Comparison of ENCODE assay signal across 8 cellular contexts in the genomic region with DNA sequence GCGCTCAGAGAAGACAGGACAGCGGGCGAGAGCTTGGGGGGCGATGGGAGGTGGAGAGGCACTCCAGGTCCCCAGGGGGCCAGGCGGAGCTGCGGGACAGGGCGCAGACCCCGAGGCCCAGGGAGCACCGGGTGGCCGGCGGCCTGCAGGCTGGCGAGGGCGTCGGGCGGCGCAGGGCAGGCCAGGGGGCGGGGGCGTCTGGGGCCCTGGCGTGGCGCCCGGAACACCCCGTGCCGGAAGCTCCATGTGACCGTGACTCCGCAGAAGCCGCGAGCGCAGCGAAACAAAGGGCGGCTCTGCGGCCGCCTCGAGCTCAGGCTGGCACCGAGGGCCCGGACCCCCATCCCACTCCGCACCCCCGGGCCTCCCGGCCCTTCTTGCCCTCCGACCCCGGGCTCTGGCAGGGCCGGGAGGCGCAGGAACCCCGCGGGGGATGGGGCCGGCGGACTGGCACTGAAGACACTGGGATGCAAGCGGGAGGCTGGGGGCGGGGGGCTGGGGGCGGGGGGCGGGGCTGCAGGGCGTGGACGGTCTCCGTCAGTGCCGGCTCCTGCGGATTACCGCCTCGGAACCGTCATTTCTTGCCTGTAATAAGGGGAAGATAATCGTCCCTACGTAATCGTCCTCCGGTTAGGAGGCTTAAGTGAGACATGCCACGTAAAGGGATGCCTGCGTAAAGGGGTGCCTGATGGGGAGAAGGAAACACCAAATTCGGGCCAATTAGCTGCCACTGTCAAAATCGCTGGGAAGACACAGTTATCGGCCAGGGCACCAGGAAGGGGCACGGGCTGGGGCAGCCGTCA. TPM values are rescaled to one million over a fixed set of nuclear protein-coding genes. Genes with fewer than 3 reads are reported as not detected.
DNase-seq lines count a peak whose midpoint lies in the region; ATAC-seq and TF ChIP-seq lines count a peak whose summit lies in the region.

No MANE protein-coding gene starts in this region.

- H3K36me3 Mint-ChIP-seq in activated naive CD8-positive, alpha-beta T cell treated with anti-CD3 and anti-CD28 coated beads for 36 hours: no peaks in the 10 kb centered on the region

- H3K4me3 ChIP-seq in SK-N-MC (no peak overlapping the region), cardiac muscle cell (peak overlapping the region; percentile 16), transverse colon (peak overlapping the region; percentile 12 to 55 (median 36))

- H3K4me3 Mint-ChIP-seq in activated naive CD8-positive, alpha-beta T cell treated with anti-CD3 and anti-CD28 coated beads for 36 hours: peak overlapping the region; percentile 78

- peak overlapping the region; percentile 81 for H3K27ac ChIP-seq in SK-N-MC
- peak overlapping the region; percentile 46 for H3K27ac ChIP-seq in cardiac muscle cell
- H3K27ac ChIP-seq in transverse colon: peak overlapping the region; percentile 90 to 94 (median 94)

- peaks cover 12% of the 10 kb centered on the region for H3K4me1 ChIP-seq in cardiac muscle cell (ENCODE audit: low read depth)
- peaks cover 28 to 50% (median 41%) of the 10 kb centered on the region in 4 donors for H3K4me1 ChIP-seq in transverse colon

- peak; percentile 82 for TF ChIP-seq POLR2A in transverse colon (IDR thresholded peaks at IDR 0.05)

- H3K9me3 ChIP-seq in SK-N-MC (ENCODE audit: low read depth, low read length) (no peaks in the 10 kb centered on the region), cardiac muscle cell (ENCODE audit: low read depth) (no peaks in the 10 kb centered on the region), transverse colon (no peaks in the 10 kb centered on the region)

- peak; percentile 77 for ATAC-seq in GM21528 (IDR thresholded peaks at IDR 0.05; ENCODE audit: low FRiP score, unreplicated experiment)

- TF ChIP-seq EP300 in transverse colon (IDR thresholded peaks at IDR 0.05; ENCODE audit: low read depth): peak; percentile 83

- H3K27me3 ChIP-seq in cardiac muscle cell (no peaks in the 10 kb centered on the region), transverse colon (no peaks in the 10 kb centered on the region)

- DNase-seq in DMS79 treated with DMSO at 0.1 percent for 48 hours (lab: John Stamatoyannopoulos, UW) (peak; percentile 76), KBM-7 (peak; percentile 88), SK-N-MC (ENCODE audit: low read depth, low spot score) (no peak), cardiac muscle cell (ENCODE audit: low read depth in 1 of 2, low spot score in 1 of 2) (peak; percentile 73 to 90), posterior cingulate gyrus (peak; percentile 76 to 98 (median 88)), transverse colon (peak; percentile 88)
- DNase-seq in activated naive CD8-positive, alpha-beta T cell treated with anti-CD3 and anti-CD28 coated beads for 36 hours: peak; percentile 79

- no peak overlapping the region for H3K9ac ChIP-seq in SK-N-MC (ENCODE audit: insufficient read length)

- intact Hi-C loops in posterior cingulate gyrus (cut with DNase I): loop anchor here (2.0 kb wide), 1 partner anchor 101 kb away; a partner anchor contains a TSS
- intact Hi-C loops in transverse colon (cut with DNase I; ENCODE audit: low total_unique reads): loop anchor here (5.0 kb wide), 1 partner anchor 100 kb away; a partner anchor contains a TSS

- H3K9me3 Mint-ChIP-seq in activated naive CD8-positive, alpha-beta T cell treated with anti-CD3 and anti-CD28 coated beads for 36 hours: no peaks in the 10 kb centered on the region

- H3K36me3 ChIP-seq in SK-N-MC (ENCODE audit: insufficient read depth, low read length) (no peaks in the 10 kb centered on the region), cardiac muscle cell (no peaks in the 10 kb centered on the region), transverse colon (no peaks in the 10 kb centered on the region)

- peaks cover 29% of the 10 kb centered on the region for H3K4me1 Mint-ChIP-seq in activated naive CD8-positive, alpha-beta T cell treated with anti-CD3 and anti-CD28 coated beads for 36 hours

- 0 to 7% methylated on average over 4 to 48 of the region's 69 CpGs for WGBS in transverse colon (ENCODE audit: low coverage in 1 of 2), 2 donors

- no peaks in the 10 kb centered on the region for H3K27me3 Mint-ChIP-seq in activated naive CD8-positive, alpha-beta T cell treated with anti-CD3 and anti-CD28 coated beads for 36 hours

- in situ Hi-C loops in KBM-7 (cut with MboI; ENCODE audit: low pct_unique_long_range_greater_than_20kb, low sequenced_read_pairs): no loop called here
- in situ Hi-C loops in transverse colon (cut with MboI; ENCODE audit: low pct_ligation_motif_present in 1 of 4, low pct_unique_long_range_greater_than_20kb in 1 of 4, low sequenced_read_pairs in 3 of 4): no loop called here

- TF ChIP-seq CTCF in cardiac muscle cell (IDR thresholded peaks at IDR 0.05; ENCODE audit: low read depth, low read length): no peak
- TF ChIP-seq CTCF in transverse colon (IDR thresholded peaks at IDR 0.05): no peak

- H3K27ac Mint-ChIP-seq in activated naive CD8-positive, alpha-beta T cell treated with anti-CD3 and anti-CD28 coated beads for 36 hours: peak overlapping the region; percentile 91

RNA-seq across cellular contexts. Expression of a gene that starts 19.2 kb away (rescaled TPM):
- total RNA-seq in activated naive CD8-positive, alpha-beta T cell treated with anti-CD3 and anti-CD28 coated beads for 36 hours: 1 to 10 TPM in 1 of 2 experiments, under 1 TPM in 1; 0.74 to 1.2 TPM
- total RNA-seq in cardiac muscle cell (not detected in 2 replicates), transverse colon (10 to 100 TPM in 2 of 4 donors, 1 to 10 TPM in 1, not detected in 1; 7.6 to 14.2 (median 11.4) TPM)
- polyA plus RNA-seq in cardiac muscle cell: 1.5 TPM in 1 of 2 replicates, not detected in the other

RNA-seq across cellular contexts. Expression of a gene that starts 27.5 kb away (rescaled TPM):
- total RNA-seq in activated naive CD8-positive, alpha-beta T cell treated with anti-CD3 and anti-CD28 coated beads for 36 hours: 10 to 100 TPM; 18.1 to 19.8 TPM
- total RNA-seq in cardiac muscle cell: 12.3 and 14.0 TPM in 2 replicates
- 13.0 and 21.2 TPM in 2 replicates for polyA plus RNA-seq in cardiac muscle cell
- 10 to 100 TPM; 18.3 to 92.1 (median 45.2) TPM for total RNA-seq in transverse colon
